Comparison of ENCODE assay signal across 24 cellular contexts in the genomic region with DNA sequence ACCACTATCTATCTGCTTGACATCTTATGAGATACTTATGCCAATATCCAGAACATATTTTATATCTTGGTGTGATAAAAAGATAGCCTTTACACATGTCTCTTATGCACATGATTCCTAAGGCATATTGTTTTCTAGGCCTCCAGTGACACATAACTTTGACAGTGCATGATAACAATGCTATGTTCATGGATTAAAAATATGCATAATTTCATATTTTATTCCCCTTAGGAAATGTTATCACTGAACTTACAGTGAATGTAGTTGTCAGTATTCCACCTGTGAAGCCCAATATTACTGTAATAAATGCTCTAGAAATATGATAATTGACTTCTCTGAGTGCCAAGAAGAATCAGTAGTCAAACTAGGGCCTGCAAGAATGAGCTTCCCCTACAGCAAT.
"Had no signal": no experiment of that assay in that cellular context is flagged by ENCODE, and none has a peak within 500 bp of the region (broad histone marks: within the 10 kb centered on the region; RNA-seq: fewer than 3 reads in every experiment).

No MANE protein-coding gene starts in this region.

- H3K9me3 ChIP-seq: stomach, suprapubic skin, testis, thoracic aorta, thyroid gland, tibial artery, tibial nerve, transverse colon, upper lobe of left lung, upper lobe of right lung, uterus, vagina had no signal

- DNase-seq: stimulated activated CD4-positive, alpha-beta T cell treated with anti-CD3 and anti-CD28 coated beads, Interleukin-2, amount 100 ng/mL, for 48 hours; stimulated activated CD4-positive, alpha-beta T cell treated with anti-CD3 and anti-CD28 coated beads, Interleukin-4, amount 100 ng/mL, for 1 hour; stimulated activated CD4-positive, alpha-beta T cell treated with anti-CD3 and anti-CD28 coated beads, Interleukin-4, amount 100 ng/mL, for 24 hours; stimulated activated CD4-positive, alpha-beta T cell treated with anti-CD3 and anti-CD28 coated beads, Interleukin-4, amount 100 ng/mL, for 4 hours; stimulated activated CD8-positive, alpha-beta memory T cell treated with anti-CD3 and anti-CD28 coated beads, Interleukin-4, amount 100 ng/mL, for 48 hours; stimulated activated naive B cell treated with anti-CD40 and anti-IgM and Interleukin-4, amounts not matched to agents 10 μg/mL and 1 μg/mL and 100 μg/mL, for 72 hours; stimulated activated naive CD4-positive, alpha-beta T cell; stimulated activated naive CD4-positive, alpha-beta T cell treated with Interleukin-2 at 50 U/mL for 16 hours; stimulated activated naive CD8-positive, alpha-beta T cell treated with anti-CD3 and anti-CD28 coated beads, Interleukin-15, amount 100 ng/mL, for 72 hours; stimulated activated naive CD8-positive, alpha-beta T cell treated with anti-CD3 and anti-CD28 coated beads, Interleukin-15, Interleukin-2, amounts not matched to agents 100 U/mL and 50 U/mL, for 24 hours; stomach; substantia nigra; testis; thyroid gland; tibial artery; transverse colon; trophoblast cell; upper lobe of left lung; upper lobe of right lung; uterus had no signal

- H3K27ac ChIP-seq: stomach, suprapubic skin, testis, thoracic aorta, thyroid gland, tibial artery, tibial nerve, transverse colon, upper lobe of left lung, upper lobe of right lung, uterus, vagina had no signal

- H3K27me3 ChIP-seq: stomach, suprapubic skin, testis, thyroid gland, tibial artery, tibial nerve, transverse colon, upper lobe of left lung, upper lobe of right lung, uterus, vagina had no signal

- H3K36me3 ChIP-seq: stomach, suprapubic skin, thoracic aorta, thyroid gland, tibial artery, tibial nerve, transverse colon, upper lobe of left lung, upper lobe of right lung, uterus, vagina had no signal

- H3K4me3 ChIP-seq: stomach, suprapubic skin, testis, thoracic aorta, thyroid gland, tibial artery, tibial nerve, transverse colon, upper lobe of left lung, upper lobe of right lung, uterus, vagina had no signal
